Comparison of ENCODE assay signal across 8 cellular contexts in the genomic region with DNA sequence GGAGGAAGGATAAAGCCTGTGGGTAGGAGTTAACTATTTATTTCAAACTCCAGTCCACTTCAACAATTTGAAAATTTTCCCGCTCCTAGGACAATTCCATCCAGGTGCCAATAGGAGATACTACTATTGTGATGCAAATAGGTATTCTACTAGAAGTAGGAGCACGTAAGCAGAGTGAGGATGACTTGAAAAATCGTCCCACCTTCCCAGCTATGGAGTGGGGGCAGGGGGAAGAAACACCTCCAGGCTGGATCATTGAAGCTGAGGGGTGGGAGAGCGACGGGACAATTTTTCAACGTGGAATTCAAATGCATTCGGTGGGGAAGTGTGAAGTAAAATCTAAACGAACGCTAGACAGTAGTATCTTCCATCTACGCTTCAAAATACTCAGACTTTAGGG. TPM values are rescaled to one million over a fixed set of nuclear protein-coding genes. Genes with fewer than 3 reads are reported as not detected.
DNase-seq lines count a peak whose midpoint lies in the region; ATAC-seq and TF ChIP-seq lines count a peak whose summit lies in the region.
"Had no signal": no experiment of that assay in that cellular context is flagged by ENCODE, and none has a peak within 500 bp of the region (broad histone marks: within the 10 kb centered on the region; RNA-seq: fewer than 3 reads in every experiment).

No MANE protein-coding gene starts in this region.

- H3K27ac ChIP-seq in H9 (ENCODE audit: insufficient read length, low read depth, low read length): peak overlapping the region; percentile 90

- H4K8ac ChIP-seq in H9 (replicated peaks; ENCODE audit: insufficient read length, low read depth, low read length): peak overlapping the region; percentile 86

- H4K91ac ChIP-seq in H9 (ENCODE audit: insufficient read length, low read depth, low read length): peak overlapping the region; percentile 93

- no peak for ATAC-seq in stimulated activated effector memory CD8-positive, alpha-beta T cell treated with anti-CD3 and anti-CD28 coated beads, Interleukin-12 subunit alpha, Interleukin-12 subunit beta, amount 100 ng/mL, for 72 hours
- ATAC-seq in GM18870 (IDR thresholded peaks at IDR 0.05; ENCODE audit: unreplicated experiment): no peak

- H2AK5ac ChIP-seq in H9 (ENCODE audit: insufficient read length, low read length): no peak overlapping the region

- peak overlapping the region; percentile 71; the same call in 1 of the 2 replicates for H3K4ac ChIP-seq in H9 (ENCODE audit: low read depth, low read length)

- H3K56ac ChIP-seq in H9 (ENCODE audit: insufficient read length, low read depth, low read length): peak overlapping the region; percentile 88

- H3K4me2 ChIP-seq in H9 (ENCODE audit: insufficient read depth, insufficient read length, low read length): peak overlapping the region; percentile 98

- no peak overlapping the region for H3K23ac ChIP-seq in H9 (ENCODE audit: insufficient read length, low read depth, low read length)

- H3K36me3 Mint-ChIP-seq in H9 (ENCODE audit: insufficient read depth in 1 of 3, low read depth in 3 of 3): peaks cover 5 to 10% (median 10%) of the 10 kb centered on the region in 3 experiments; a peak in 6 of 7 replicates
- H3K36me3 Mint-ChIP-seq in activated T-helper 2 cell treated with anti-CD3 and anti-CD28 coated beads, Interferon-gamma antibody, Interleukin-2, Interleukin-4, amounts not matched to agents 10 μg/mL and 5 μg/mL and 100 μg/mL, durations not matched to agents 14 hours and 24 hours and 36 hours (ENCODE audit: low read depth): no peaks in the 10 kb centered on the region
- no peaks in the 10 kb centered on the region for H3K36me3 Mint-ChIP-seq in stimulated activated effector memory CD8-positive, alpha-beta T cell treated with anti-CD3 and anti-CD28 coated beads, Interleukin-12 subunit alpha, Interleukin-12 subunit beta, amount 100 ng/mL, for 72 hours

- no peaks in the 10 kb centered on the region for H3K27me3 ChIP-seq in H9 (ENCODE audit: insufficient read depth, low read length)

- no peaks in the 10 kb centered on the region; a peak in 2 of 5 replicates for H3K9me3 Mint-ChIP-seq in H9
- H3K9me3 Mint-ChIP-seq in activated T-helper 2 cell treated with anti-CD3 and anti-CD28 coated beads, Interferon-gamma antibody, Interleukin-2, Interleukin-4, amounts not matched to agents 10 μg/mL and 5 μg/mL and 100 μg/mL, durations not matched to agents 14 hours and 24 hours and 36 hours: no peaks in the 10 kb centered on the region
- peaks cover 10% of the 10 kb centered on the region for H3K9me3 Mint-ChIP-seq in stimulated activated effector memory CD8-positive, alpha-beta T cell treated with anti-CD3 and anti-CD28 coated beads, Interleukin-12 subunit alpha, Interleukin-12 subunit beta, amount 100 ng/mL, for 72 hours

- H3T11ph ChIP-seq in H9 (ENCODE audit: low read length): peak overlapping the region; percentile 83

- H4K5ac ChIP-seq in H9 (ENCODE audit: insufficient read length, low read depth, low read length): peak overlapping the region; percentile 96

- H2AFZ ChIP-seq in H9 (ENCODE audit: low read length): peak overlapping the region; percentile 61

- H3K23me2 ChIP-seq in H9 (ENCODE audit: insufficient read length, low read depth, low read length, poor library complexity, severe bottlenecking): peaks cover 7% of the 10 kb centered on the region

- H2BK5ac ChIP-seq in H9 (ENCODE audit: insufficient read length, low read length): peak overlapping the region; percentile 69

- H3K79me1 ChIP-seq in H9 (ENCODE audit: insufficient read depth, low read depth, low read length, poor library complexity, severe bottlenecking): peaks cover 3% of the 10 kb centered on the region

- H3K9ac ChIP-seq in H9 (ENCODE audit: extremely low read depth, insufficient read length, low read length): peak overlapping the region; percentile 85

- no peak overlapping the region for H2BK120ac ChIP-seq in H9 (ENCODE audit: low read depth, low read length, poor library complexity, severe bottlenecking)

- no peaks in the 10 kb centered on the region for H3K27me3 Mint-ChIP-seq in H9 (ENCODE audit: low read depth)
- H3K27me3 Mint-ChIP-seq in activated T-helper 2 cell treated with anti-CD3 and anti-CD28 coated beads, Interferon-gamma antibody, Interleukin-2, Interleukin-4, amounts not matched to agents 10 μg/mL and 5 μg/mL and 100 μg/mL, durations not matched to agents 14 hours and 24 hours and 36 hours (ENCODE audit: low read depth): peaks cover 31% of the 10 kb centered on the region

- H3K14ac ChIP-seq in H9 (ENCODE audit: insufficient read depth, low read length): peak overlapping the region; percentile 87; the same call in 1 of the 2 replicates

- no peak overlapping the region for H2BK15ac ChIP-seq in H9 (ENCODE audit: low read depth, low read length)

- no peaks in the 10 kb centered on the region for H4K20me1 ChIP-seq in H9 (ENCODE audit: control insufficient read depth, insufficient read depth, insufficient read length)

- no peak for TF ChIP-seq CTCF in H9 (conservative IDR thresholded peaks at IDR 0.05)

- no peaks in the 10 kb centered on the region; the same call in 1 of the 2 replicates for H3K4me1 ChIP-seq in H9 (ENCODE audit: insufficient read depth, low read length)

- WGBS in H9 (ENCODE audit: extremely low coverage, insufficient read length, low lambda C conversion rate): no CpG with 5 or more reads among the region's 10 CpGs

- no peaks in the 10 kb centered on the region for H3K9me3 ChIP-seq in H9 (ENCODE audit: control insufficient read depth, low read depth, low read length)

- DNase-seq in H9 (peak; percentile 55), iPS-NIHi11 (ENCODE audit: low spot score) (peak; percentile 27), OCI-M1 (lab: John Stamatoyannopoulos, UW) (no peak)
- DNase-seq in activated T-helper 2 cell treated with anti-CD3 and anti-CD28 coated beads, Interferon-gamma antibody, Interleukin-2, Interleukin-4, amounts not matched to agents 10 μg/mL and 5 μg/mL and 100 μg/mL, durations not matched to agents 14 hours and 24 hours and 36 hours (ENCODE audit: low spot score): no peak
- DNase-seq in stimulated activated effector memory CD8-positive, alpha-beta T cell treated with anti-CD3 and anti-CD28 coated beads, Interleukin-12 subunit alpha, Interleukin-12 subunit beta, amount 100 ng/mL, for 72 hours (ENCODE audit: low spot score in 2 of 2): no peak
- DNase-seq in stimulated activated CD4-positive, alpha-beta T cell treated with anti-CD3 and anti-CD28 coated beads, Interleukin-2, amount 100 ng/mL, for 24 hours: no peak
- DNase-seq: stimulated activated naive CD4-positive, alpha-beta T cell treated with Interleukin-2 at 50 U/mL for 16 hours had no signal

- H3K27ac Mint-ChIP-seq in H9: peak overlapping the region; percentile 96 to 99 (median 99)
- no peak overlapping the region for H3K27ac Mint-ChIP-seq in activated T-helper 2 cell treated with anti-CD3 and anti-CD28 coated beads, Interferon-gamma antibody, Interleukin-2, Interleukin-4, amounts not matched to agents 10 μg/mL and 5 μg/mL and 100 μg/mL, durations not matched to agents 14 hours and 24 hours and 36 hours
- H3K27ac Mint-ChIP-seq in stimulated activated effector memory CD8-positive, alpha-beta T cell treated with anti-CD3 and anti-CD28 coated beads, Interleukin-12 subunit alpha, Interleukin-12 subunit beta, amount 100 ng/mL, for 72 hours: no peak overlapping the region

- peak overlapping the region; percentile 84 for H2BK12ac ChIP-seq in H9 (ENCODE audit: insufficient read length, low read depth, low read length)

- H3K4me1 Mint-ChIP-seq in H9: peaks cover 40 to 46% of the 10 kb centered on the region in 2 experiments
- peaks cover 4% of the 10 kb centered on the region for H3K4me1 Mint-ChIP-seq in activated T-helper 2 cell treated with anti-CD3 and anti-CD28 coated beads, Interferon-gamma antibody, Interleukin-2, Interleukin-4, amounts not matched to agents 10 μg/mL and 5 μg/mL and 100 μg/mL, durations not matched to agents 14 hours and 24 hours and 36 hours (ENCODE audit: low read depth)
- peaks cover 5% of the 10 kb centered on the region for H3K4me1 Mint-ChIP-seq in stimulated activated effector memory CD8-positive, alpha-beta T cell treated with anti-CD3 and anti-CD28 coated beads, Interleukin-12 subunit alpha, Interleukin-12 subunit beta, amount 100 ng/mL, for 72 hours

- H3K18ac ChIP-seq in H9 (ENCODE audit: insufficient read length, low read depth, low read length): peak overlapping the region; percentile 88

- H2BK20ac ChIP-seq in H9 (ENCODE audit: low read depth, low read length, poor library complexity, severe bottlenecking): no peak overlapping the region

- peak overlapping the region; percentile 91 to 94 for H3K4me3 Mint-ChIP-seq in H9
- peak overlapping the region; percentile 77 for H3K4me3 Mint-ChIP-seq in activated T-helper 2 cell treated with anti-CD3 and anti-CD28 coated beads, Interferon-gamma antibody, Interleukin-2, Interleukin-4, amounts not matched to agents 10 μg/mL and 5 μg/mL and 100 μg/mL, durations not matched to agents 14 hours and 24 hours and 36 hours (ENCODE audit: low read depth)
- H3K4me3 Mint-ChIP-seq in stimulated activated effector memory CD8-positive, alpha-beta T cell treated with anti-CD3 and anti-CD28 coated beads, Interleukin-12 subunit alpha, Interleukin-12 subunit beta, amount 100 ng/mL, for 72 hours: peak overlapping the region; percentile 51

- H3K79me2 ChIP-seq in H9 (ENCODE audit: insufficient read depth, low read length): peaks cover 6% of the 10 kb centered on the region; the same call in 1 of the 2 replicates

- intact Hi-C loops in activated T-helper 2 cell treated with anti-CD3 and anti-CD28 coated beads, Interferon-gamma antibody, Interleukin-2, Interleukin-4, amounts not matched to agents 10 μg/mL and 5 μg/mL and 100 μg/mL, durations not matched to agents 14 hours and 24 hours and 36 hours (cut with micrococcal nuclease): loop anchor here (5.0 kb wide), 1 partner anchor 241 kb away; no protein-coding TSS in a partner anchor

RNA-seq across cellular contexts. Expression of a gene that starts 0.6 kb away (rescaled TPM):
- total RNA-seq in H9 (2021): 35.5 and 39.1 TPM in 2 replicates
- total RNA-seq in activated T-helper 2 cell treated with anti-CD3 and anti-CD28 coated beads, Interferon-gamma antibody, Interleukin-2, Interleukin-4, amounts not matched to agents 10 μg/mL and 5 μg/mL and 100 μg/mL, durations not matched to agents 14 hours and 24 hours and 36 hours: 0.16 TPM in 2 replicates

Comparison
In these comparisons a context has a peak if more than half of its experiments do, and no peak if none do; other contexts are left out.
1. DNase-seq: peak in H9 (single experiment) and iPS-NIHi11 (single experiment); none in activated T-helper 2 cell treated with anti-CD3 and anti-CD28 coated beads, Interferon-gamma antibody, Interleukin-2, Interleukin-4, amounts not matched to agents 10 μg/mL and 5 μg/mL and 100 μg/mL, durations not matched to agents 14 hours and 24 hours and 36 hours (single experiment), stimulated activated effector memory CD8-positive, alpha-beta T cell treated with anti-CD3 and anti-CD28 coated beads, Interleukin-12 subunit alpha, Interleukin-12 subunit beta, amount 100 ng/mL, for 72 hours (0 of 2), OCI-M1 (single experiment) and stimulated activated CD4-positive, alpha-beta T cell treated with anti-CD3 and anti-CD28 coated beads, Interleukin-2, amount 100 ng/mL, for 24 hours (0 of 2).
2. H3K27ac Mint-ChIP-seq: peak in H9 (3 of 3); none in activated T-helper 2 cell treated with anti-CD3 and anti-CD28 coated beads, Interferon-gamma antibody, Interleukin-2, Interleukin-4, amounts not matched to agents 10 μg/mL and 5 μg/mL and 100 μg/mL, durations not matched to agents 14 hours and 24 hours and 36 hours (single experiment) and stimulated activated effector memory CD8-positive, alpha-beta T cell treated with anti-CD3 and anti-CD28 coated beads, Interleukin-12 subunit alpha, Interleukin-12 subunit beta, amount 100 ng/mL, for 72 hours (single experiment).
3. RNA of a gene that starts 0.6 kb away (total RNA-seq): 35.5 to 39.1 TPM in H9; 0.16 TPM in activated T-helper 2 cell treated with anti-CD3 and anti-CD28 coated beads, Interferon-gamma antibody, Interleukin-2, Interleukin-4, amounts not matched to agents 10 μg/mL and 5 μg/mL and 100 μg/mL, durations not matched to agents 14 hours and 24 hours and 36 hours; every median in the first group is over 10 times any median in the second.
4. Peak in every context shown above with its lines, with median percentiles within 50 percentile points of each other: H3K4me3 Mint-ChIP-seq.